ENCODE assay signal across 2 cellular contexts in the genomic region with DNA sequence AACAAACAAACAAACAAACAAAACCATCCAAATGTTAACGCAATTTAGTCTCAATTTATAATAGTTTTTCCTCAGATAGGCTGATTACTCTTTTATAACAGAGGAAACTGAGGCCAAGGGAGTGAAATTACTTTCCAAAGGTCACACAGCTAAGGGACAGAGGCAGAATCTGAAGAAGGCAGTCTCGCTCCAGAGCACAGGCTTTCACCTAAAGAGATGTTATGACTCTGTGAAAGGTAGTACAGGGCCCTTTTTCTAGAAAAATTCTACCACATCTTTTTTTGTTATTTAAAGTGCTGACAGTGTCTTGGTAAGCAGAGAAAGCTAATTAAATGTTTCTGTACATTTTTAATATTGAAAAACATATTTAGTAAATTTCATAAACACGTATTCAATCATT.
TF ChIP-seq lines count a peak whose summit lies in the region.

No MANE protein-coding gene starts in this region.

TF ChIP-seq in GM12878, 131 proteins besides CTCF, POLR2A, EP300 and RAD21:
- TF ChIP-seq ZNF622 (IDR thresholded peaks at IDR 0.05) (no peak), LARP7 (IDR thresholded peaks at IDR 0.05) (no peak), SREBF2 (IDR thresholded peaks at IDR 0.05; ENCODE audit: low read length) (no peak), NFIC (IDR thresholded peaks at IDR 0.05; ENCODE audit: low read depth, low read length) (no peak), CEBPB (IDR thresholded peaks at IDR 0.05; ENCODE audit: borderline replicate concordance in 1 of 2, low read depth in 2 of 2, low read length in 2 of 2) (no peak), ZNF207 (IDR thresholded peaks at IDR 0.05; ENCODE audit: borderline replicate concordance) (no peak)
- TF ChIP-seq, protein P1, sequence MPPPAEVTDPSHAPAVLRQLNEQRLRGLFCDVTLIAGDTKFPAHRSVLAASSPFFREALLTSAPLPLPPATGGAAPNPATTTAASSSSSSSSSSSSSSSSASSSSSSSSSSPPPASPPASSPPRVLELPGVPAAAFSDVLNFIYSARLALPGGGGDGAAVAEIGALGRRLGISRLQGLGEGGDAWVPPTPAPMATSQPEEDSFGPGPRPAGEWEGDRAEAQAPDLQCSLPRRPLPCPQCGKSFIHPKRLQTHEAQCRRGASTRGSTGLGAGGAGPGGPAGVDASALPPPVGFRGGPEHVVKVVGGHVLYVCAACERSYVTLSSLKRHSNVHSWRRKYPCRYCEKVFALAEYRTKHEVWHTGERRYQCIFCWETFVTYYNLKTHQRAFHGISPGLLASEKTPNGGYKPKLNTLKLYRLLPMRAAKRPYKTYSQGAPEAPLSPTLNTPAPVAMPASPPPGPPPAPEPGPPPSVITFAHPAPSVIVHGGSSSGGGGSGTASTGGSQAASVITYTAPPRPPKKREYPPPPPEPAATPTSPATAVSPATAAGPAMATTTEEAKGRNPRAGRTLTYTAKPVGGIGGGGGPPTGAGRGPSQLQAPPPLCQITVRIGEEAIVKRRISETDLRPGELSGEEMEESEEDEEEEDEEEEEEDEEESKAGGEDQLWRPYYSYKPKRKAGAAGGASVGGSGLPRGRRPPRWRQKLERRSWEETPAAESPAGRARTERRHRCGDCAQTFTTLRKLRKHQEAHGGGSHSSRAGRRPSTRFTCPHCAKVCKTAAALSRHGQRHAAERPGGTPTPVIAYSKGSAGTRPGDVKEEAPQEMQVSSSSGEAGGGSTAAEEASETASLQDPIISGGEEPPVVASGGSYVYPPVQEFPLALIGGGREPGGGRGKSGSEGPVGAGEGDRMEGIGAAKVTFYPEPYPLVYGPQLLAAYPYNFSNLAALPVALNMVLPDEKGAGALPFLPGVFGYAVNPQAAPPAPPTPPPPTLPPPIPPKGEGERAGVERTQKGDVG (CRISPR knock-in tag; IDR thresholded peaks at IDR 0.05): no peak
- TF ChIP-seq, protein P2, sequence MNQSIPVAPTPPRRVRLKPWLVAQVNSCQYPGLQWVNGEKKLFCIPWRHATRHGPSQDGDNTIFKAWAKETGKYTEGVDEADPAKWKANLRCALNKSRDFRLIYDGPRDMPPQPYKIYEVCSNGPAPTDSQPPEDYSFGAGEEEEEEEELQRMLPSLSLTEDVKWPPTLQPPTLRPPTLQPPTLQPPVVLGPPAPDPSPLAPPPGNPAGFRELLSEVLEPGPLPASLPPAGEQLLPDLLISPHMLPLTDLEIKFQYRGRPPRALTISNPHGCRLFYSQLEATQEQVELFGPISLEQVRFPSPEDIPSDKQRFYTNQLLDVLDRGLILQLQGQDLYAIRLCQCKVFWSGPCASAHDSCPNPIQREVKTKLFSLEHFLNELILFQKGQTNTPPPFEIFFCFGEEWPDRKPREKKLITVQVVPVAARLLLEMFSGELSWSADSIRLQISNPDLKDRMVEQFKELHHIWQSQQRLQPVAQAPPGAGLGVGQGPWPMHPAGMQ (IDR thresholded peaks at IDR 0.05; ENCODE audit: borderline replicate concordance): no peak

TF ChIP-seq in SK-N-SH, 30 proteins besides CTCF, POLR2A, EP300 and RAD21:
- no peak for TF ChIP-seq NFIC (IDR thresholded peaks at IDR 0.05; ENCODE audit: borderline replicate concordance)
- no peak for TF ChIP-seq POLR2AphosphoS5 (IDR thresholded peaks at IDR 0.05; ENCODE audit: low read depth, low read length)
- TF ChIP-seq FOSL2 (IDR thresholded peaks at IDR 0.05; ENCODE audit: borderline replicate concordance, low read depth): no peak
- TF ChIP-seq YY1 (IDR thresholded peaks at IDR 0.05; ENCODE audit: low read depth): no peak
- no peak for TF ChIP-seq NRF1 (IDR thresholded peaks at IDR 0.05; ENCODE audit: low read depth, low read length)
